17 cellular contexts compared by ENCODE assay signal in the genomic region with DNA sequence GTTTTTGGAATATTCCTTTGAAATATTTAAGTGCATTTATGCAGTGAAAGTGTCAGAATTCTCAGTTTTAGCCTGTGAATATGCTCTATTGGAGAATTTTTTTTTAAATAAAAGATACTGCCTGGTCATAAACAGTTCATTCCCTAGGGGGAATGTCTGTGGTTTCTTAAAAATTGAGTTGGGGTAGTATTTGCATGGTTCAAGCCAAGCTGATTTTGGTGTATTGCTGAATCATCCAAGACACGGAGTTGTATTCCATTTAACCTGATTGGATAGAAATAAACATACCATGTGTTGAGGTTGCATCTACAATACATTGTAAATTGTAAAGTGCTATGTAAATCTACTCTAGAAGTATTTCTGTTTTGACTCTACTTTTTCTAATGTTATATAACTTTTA.
A peak's percentile ranks its signal among the peaks of the same experiment; 100 is the strongest.
DNase-seq lines count a peak whose midpoint lies in the region; ATAC-seq and TF ChIP-seq lines count a peak whose summit lies in the region.
"Had no signal": no experiment of that assay in that cellular context is flagged by ENCODE, and none has a peak within 500 bp of the region (broad histone marks: within the 10 kb centered on the region; RNA-seq: fewer than 3 reads in every experiment).

No MANE protein-coding gene starts in this region.

- DNase-seq in SK-N-MC (ENCODE audit: low read depth, low spot score) (peak; percentile 26), fibroblast of mammary gland (ENCODE audit: low read depth) (peak; percentile 13), myocyte (ENCODE audit: low read depth) (peak; percentile 53), superior temporal gyrus (ENCODE audit: extremely low spot score) (peak; percentile 19), hepatic stellate cell (ENCODE audit: low spot score) (no peak), D341Med (ENCODE audit: low spot score) (no peak)
- DNase-seq in activated CD4-positive, alpha-beta T cell treated with anti-CD3 and anti-CD28 coated beads for 1 hour, result no peak
- DNase-seq: ACHN; BE2C; CD4-positive, CD25-positive, alpha-beta regulatory T cell; CD8-positive, alpha-beta memory T cell; COR-L47; DMS79 treated with DMSO at 0.1 percent for 48 hours; GF-D8; H9 had no signal

- no peaks in the 10 kb centered on the region for H3K9me3 ChIP-seq in SK-N-MC (ENCODE audit: low read depth, low read length)
- H3K9me3 ChIP-seq: BE2C had no signal

- H3K36me3 ChIP-seq in SK-N-MC (ENCODE audit: insufficient read depth, low read length), result no peaks in the 10 kb centered on the region
- H3K36me3 ChIP-seq: BE2C had no signal

- TF ChIP-seq CTCF in fibroblast of mammary gland (conservative IDR thresholded peaks at IDR 0.05; ENCODE audit: control insufficient read depth, insufficient read depth, low read depth, low read length), result no peak

- peak overlapping the region; percentile 97 for H3K27ac ChIP-seq in SK-N-MC

- peak overlapping the region; percentile 66 for H3K4me3 ChIP-seq in SK-N-MC
- no peak overlapping the region for H3K4me3 ChIP-seq in fibroblast of mammary gland (ENCODE audit: control insufficient read depth, low read depth, low read length)

- peak overlapping the region; percentile 62 for H3K9ac ChIP-seq in SK-N-MC (ENCODE audit: insufficient read length)

- ATAC-seq in GM18498 (IDR thresholded peaks at IDR 0.05; ENCODE audit: unreplicated experiment), result no peak
- ATAC-seq: HepG2 had no signal

Comparison
In these comparisons a context has a peak if more than half of its experiments do, and no peak if none do; other contexts are left out.
1. DNase-seq: peak in SK-N-MC (single experiment), fibroblast of mammary gland (single experiment), myocyte (single experiment) and superior temporal gyrus (single experiment); none in hepatic stellate cell (single experiment), activated CD4-positive, alpha-beta T cell treated with anti-CD3 and anti-CD28 coated beads for 1 hour (single experiment) and D341Med (single experiment).